Comparison of ENCODE assay signal across 23 cellular contexts in the genomic region with DNA sequence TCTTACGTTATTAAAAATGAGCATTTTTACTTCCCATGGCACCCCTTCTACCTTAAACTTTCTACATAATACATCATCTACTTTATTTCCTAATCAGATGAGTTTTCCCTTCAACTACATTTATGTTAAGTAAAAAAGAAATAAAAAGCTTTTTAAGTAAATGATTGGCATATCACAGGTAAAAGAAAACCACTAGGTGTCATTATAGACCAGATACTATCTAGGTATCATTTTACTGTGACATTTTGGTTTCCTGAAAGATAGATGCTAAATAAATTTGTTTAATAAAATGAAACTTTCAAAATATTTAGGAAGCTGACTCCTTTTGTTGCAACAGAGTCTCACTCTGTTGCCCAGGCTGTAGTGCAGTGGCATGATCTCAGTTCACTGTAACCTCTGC. TPM values are rescaled to one million over a fixed set of nuclear protein-coding genes. Genes with fewer than 3 reads are reported as not detected.
DNase-seq lines count a peak whose midpoint lies in the region; ATAC-seq, FAIRE-seq and TF ChIP-seq lines count a peak whose summit lies in the region.
"Had no signal": no experiment of that assay in that cellular context is flagged by ENCODE, and none has a peak within 500 bp of the region (broad histone marks: within the 10 kb centered on the region; RNA-seq: fewer than 3 reads in every experiment).

No MANE protein-coding gene starts in this region.

- H3K4me1 ChIP-seq in liver (ENCODE audit: control insufficient read depth in 4 of 4, insufficient read depth in 4 of 4, low read length in 3 of 4): peaks cover 0 to 7% (median under 1%) of the 10 kb centered on the region in 4 donors
- no peaks in the 10 kb centered on the region for H3K4me1 ChIP-seq in right lobe of liver
- H3K4me1 ChIP-seq in GM12878 (ENCODE audit: control insufficient read depth, insufficient read depth, low read length): no peaks in the 10 kb centered on the region
- H3K4me1 ChIP-seq: ascending aorta, BE2C, vagina had no signal

- H3K27me3 ChIP-seq in liver (ENCODE audit: control insufficient read depth in 4 of 4, insufficient read depth in 4 of 4, low read length in 3 of 4) (no peaks in the 10 kb centered on the region), right lobe of liver (no peaks in the 10 kb centered on the region), GM12878 (replicated peaks in 1 of 2; ENCODE audit: control insufficient read depth in 2 of 2, insufficient read depth in 2 of 2, low read length in 1 of 2) (no peaks in the 10 kb centered on the region)
- H3K27me3 ChIP-seq: ascending aorta, BE2C, spleen, vagina had no signal

- H3K36me3 Mint-ChIP-seq in stimulated activated effector memory CD8-positive, alpha-beta T cell treated with anti-CD3 and anti-CD28 coated beads, Interleukin-12 subunit alpha, Interleukin-12 subunit beta, amount 100 ng/mL, for 72 hours: peaks cover 99% of the 10 kb centered on the region

- TF ChIP-seq EP300 in GM12878 (IDR thresholded peaks at IDR 0.05; ENCODE audit: borderline replicate concordance in 1 of 2, control insufficient read depth in 1 of 2, low read depth in 2 of 2, low read length in 2 of 2): no peak

- in situ Hi-C loops in GM12878 (cut with MboI): no loop called here

- RAD21 ChIA-PET in GM12878 (lab: Charles Lee; ENCODE audit: unreplicated experiment): interaction anchor here (0.7 to 3.5 kb wide), 20 partner anchors 10 to 189 kb away, joined by 3 to 27 read pairs (median 4); a partner anchor contains a TSS

- no peaks in the 10 kb centered on the region for H3K79me2 ChIP-seq in GM12878 (ENCODE audit: control insufficient read depth, insufficient read depth, low read length)

- no peaks in the 10 kb centered on the region for H3K9me3 Mint-ChIP-seq in stimulated activated effector memory CD8-positive, alpha-beta T cell treated with anti-CD3 and anti-CD28 coated beads, Interleukin-12 subunit alpha, Interleukin-12 subunit beta, amount 100 ng/mL, for 72 hours

- no peak for TF ChIP-seq POLR2A in right lobe of liver (IDR thresholded peaks at IDR 0.05)
- no peak for TF ChIP-seq POLR2A in GM12878 (IDR thresholded peaks at IDR 0.05; ENCODE audit: low read depth, low read length)

- CTCF ChIA-PET in GM12878 (lab: Yijun Ruan, JAX): interaction anchor here (0.7 to 4.6 kb wide), 29 partner anchors 9 to 306 kb away, joined by 3 to 47 read pairs (median 4); a partner anchor contains a TSS

- BruUV-seq in GM12878 (replicated peaks; lab: Mats Ljungman, UMichigan): no TSS peak

- H3K27ac Mint-ChIP-seq in stimulated activated effector memory CD8-positive, alpha-beta T cell treated with anti-CD3 and anti-CD28 coated beads, Interleukin-12 subunit alpha, Interleukin-12 subunit beta, amount 100 ng/mL, for 72 hours: peak overlapping the region; percentile 61

- FAIRE-seq in GM12878 (lab: Jason Lieb, UNC): no peak

- WGBS in liver: 91% methylated on average over 1 of the region's 1 CpG
- 65% methylated on average over 1 of the region's 1 CpG for WGBS in right lobe of liver (ENCODE audit: insufficient coverage, low coverage, low lambda C conversion rate, missing lambda C conversion rate)
- 95% methylated on average over 1 of the region's 1 CpG for WGBS in GM12878 (ENCODE audit: insufficient coverage, insufficient replicate concordance, low lambda C conversion rate, missing lambda C conversion rate)

- H3K27ac ChIP-seq in liver (ENCODE audit: low read depth in 1 of 2, low read length in 2 of 2) (no peak overlapping the region), right lobe of liver (no peak overlapping the region), KOPT-K1 (ENCODE audit: low read depth, low read length, poor library complexity, severe bottlenecking) (peak overlapping the region; percentile 94), GM12878 (ENCODE audit: control insufficient read depth, insufficient read depth) (no peak overlapping the region)
- H3K27ac ChIP-seq: ascending aorta, vagina had no signal

- no peaks in the 10 kb centered on the region for H4K20me1 ChIP-seq in GM12878 (ENCODE audit: control insufficient read depth, insufficient read depth)

- H3K4me2 ChIP-seq in GM12878 (ENCODE audit: control insufficient read depth, insufficient read depth): no peak overlapping the region

- peak overlapping the region; percentile 8 for H3K4me3 Mint-ChIP-seq in stimulated activated effector memory CD8-positive, alpha-beta T cell treated with anti-CD3 and anti-CD28 coated beads, Interleukin-12 subunit alpha, Interleukin-12 subunit beta, amount 100 ng/mL, for 72 hours

- no peak overlapping the region for H2AFZ ChIP-seq in GM12878 (ENCODE audit: control insufficient read depth, low read depth, low read length)

- ATAC-seq in right lobe of liver: no peak
- peak; percentile 19; the same call in 1 of the 3 replicates for ATAC-seq in GM12878
- ATAC-seq in stimulated activated effector memory CD8-positive, alpha-beta T cell treated with anti-CD3 and anti-CD28 coated beads, Interleukin-12 subunit alpha, Interleukin-12 subunit beta, amount 100 ng/mL, for 72 hours: no peak
- no peak for ATAC-seq in GM21360 (IDR thresholded peaks at IDR 0.05; ENCODE audit: unreplicated experiment)
- ATAC-seq: left cardiac atrium; stimulated activated naive CD8-positive, alpha-beta T cell treated with anti-CD3 and anti-CD28 coated beads, Interleukin-15, Interleukin-2, amounts not matched to agents 100 U/mL and 50 U/mL, for 24 hours had no signal

- H3K9ac ChIP-seq in liver (ENCODE audit: low read depth in 1 of 2, low read length in 2 of 2) (no peak overlapping the region), GM12878 (ENCODE audit: control insufficient read depth, insufficient read depth, low read length) (no peak overlapping the region)

- H3K9me3 ChIP-seq in liver (ENCODE audit: control insufficient read depth in 4 of 4, low read length in 3 of 4): no peaks in the 10 kb centered on the region
- H3K9me3 ChIP-seq in right lobe of liver: no peaks in the 10 kb centered on the region
- no peaks in the 10 kb centered on the region for H3K9me3 ChIP-seq in KOPT-K1 (ENCODE audit: insufficient read depth, low read length, poor library complexity, severe bottlenecking)
- H3K9me3 ChIP-seq in GM12878 (replicated peaks; ENCODE audit: control insufficient read depth, insufficient read depth, low read length): no peaks in the 10 kb centered on the region
- H3K9me3 ChIP-seq: ascending aorta, BE2C, spleen, vagina had no signal

- H3K36me3 ChIP-seq in liver (ENCODE audit: control insufficient read depth in 4 of 4, insufficient read depth in 3 of 4, low read depth in 1 of 4, low read length in 3 of 4) (peaks cover 0 to 6% (median 1%) of the 10 kb centered on the region in 4 donors), right lobe of liver (peaks cover 0 to 3% (median 0%) of the 10 kb centered on the region in 4 donors), KOPT-K1 (ENCODE audit: insufficient read depth, low read length) (peaks cover 88% of the 10 kb centered on the region), GM12878 (ENCODE audit: control insufficient read depth in 2 of 2, insufficient read depth in 2 of 2, low read length in 1 of 2) (peaks cover 2 to 4% of the 10 kb centered on the region in 2 experiments; a peak in 2 of 4 replicates)

- DNase-seq in right lobe of liver: no peak
- no peak for DNase-seq in GM12878 (ENCODE audit: low read depth, low spot score)
- DNase-seq in stimulated activated effector memory CD8-positive, alpha-beta T cell treated with anti-CD3 and anti-CD28 coated beads, Interleukin-12 subunit alpha, Interleukin-12 subunit beta, amount 100 ng/mL, for 72 hours (ENCODE audit: low spot score in 2 of 2): no peak
- DNase-seq in nucleus accumbens (lab: John Stamatoyannopoulos, UW): no peak
- no peak for DNase-seq in 8988T
- DNase-seq: activated CD4-positive, alpha-beta T cell treated with anti-CD3 and anti-CD28 coated beads, Interleukin-2, amount 50 U/mL, for 1 hour; activated effector memory CD4-positive, alpha-beta T cell treated with anti-CD3 and anti-CD28 coated beads, Interleukin-2, amount 50 U/mL, for 16 hours; BE2C; left cardiac atrium; NCI-H187 treated with DMSO at 0.1 percent for 48 hours; NCI-H69; posterior cingulate gyrus; Right ventricle myocardium superior; spleen; stimulated activated naive CD8-positive, alpha-beta T cell treated with anti-CD3 and anti-CD28 coated beads, Interleukin-15, Interleukin-2, amounts not matched to agents 100 U/mL and 50 U/mL, for 24 hours; T1000 had no signal

- intact Hi-C loops in right lobe of liver (cut with DNase I) (no loop called here), GM12878 (cut with micrococcal nuclease; ENCODE audit: unreplicated experiment) (no loop called here)

- H3K4me1 Mint-ChIP-seq in stimulated activated effector memory CD8-positive, alpha-beta T cell treated with anti-CD3 and anti-CD28 coated beads, Interleukin-12 subunit alpha, Interleukin-12 subunit beta, amount 100 ng/mL, for 72 hours: peaks cover 71% of the 10 kb centered on the region

- TF ChIP-seq CTCF in liver (IDR thresholded peaks at IDR 0.05; ENCODE audit: low read depth, low read length, missing input control) (no peak), right lobe of liver (IDR thresholded peaks at IDR 0.05) (peak in 2 of 4 donors; percentile 21 to 34), GM12878 (IDR thresholded peaks at IDR 0.05 in 2 of 3, conservative IDR thresholded peaks at IDR 0.05 in 1 of 3; ENCODE audit: control insufficient read depth in 2 of 3, extremely low read depth in 1 of 3, insufficient read depth in 1 of 3, low read depth in 3 of 3, low read length in 3 of 3) (no peak; a peak in 1 of 6 replicates)

- peak; percentile 41 to 45 for TF ChIP-seq RAD21 in liver (IDR thresholded peaks at IDR 0.05)
- peak; percentile 32 for TF ChIP-seq RAD21 in GM12878 (IDR thresholded peaks at IDR 0.05; ENCODE audit: insufficient read depth, low read depth, low read length)

- POLR2A ChIA-PET in GM12878 (lab: Charles Lee): interaction anchor here (1.2 to 3.8 kb wide), 3 partner anchors 10 to 45 kb away, joined by 3 to 24 read pairs (median 4); a partner anchor contains a TSS

- SMC1A ChIA-PET in GM12878 (lab: Charles Lee; ENCODE audit: uncharacterized antibody, unreplicated experiment): interaction anchor here (0.8 to 3.9 kb wide), 19 partner anchors 9 to 305 kb away, joined by 3 to 25 read pairs (median 6); a partner anchor contains a TSS

- H3K4me3 ChIP-seq in liver (ENCODE audit: low read depth in 1 of 3, low read length in 3 of 3) (no peak overlapping the region), right lobe of liver (no peak overlapping the region), GM12878 (no peak overlapping the region)
- H3K4me3 ChIP-seq: ascending aorta, spleen, vagina had no signal

RNA-seq across cellular contexts. Expression of a gene that starts 3.8 kb away (rescaled TPM):
- total RNA-seq in liver: under 1 TPM; 0.33 to 0.84 TPM
- polyA plus RNA-seq in liver: under 1 TPM; 0.32 to 0.64 TPM
- total RNA-seq in right lobe of liver: 1 to 10 TPM in 2 of 6 experiments, under 1 TPM in 3, not detected in 1; 0.69 to 1.6 (median 0.90) TPM
- total RNA-seq in GM12878 (2013; cell fraction: nucleolus; rRNA removed): 3.7 and 4.3 TPM in 2 replicates
- total RNA-seq in GM12878 (2014; rRNA removed): 0.60 and 1.8 TPM in 2 replicates
- 0.67 and 0.69 TPM in 2 replicates for total RNA-seq in GM12878 (2014; rRNA removed; fragmentation: Illumina TruSeq; extraction: Trizol)
- total RNA-seq in GM12878 (2021): 3.0 TPM in 2 replicates
- polyA plus RNA-seq in GM12878 (2011; ENCODE audit: low read depth): not detected
- 0.65 and 1.2 TPM in 2 replicates for polyA plus RNA-seq in GM12878 (2011; rRNA removed)
- 2.1 and 2.9 TPM in 2 replicates for polyA plus RNA-seq in GM12878 (2011; cell fraction: cytosol; rRNA removed)
- polyA plus RNA-seq in GM12878 (2011; cell fraction: nucleus; rRNA removed): 2.5 and 4.3 TPM in 2 replicates
- polyA plus RNA-seq in GM12878 (2012): 0.41 and 0.51 TPM in 2 replicates
- polyA plus RNA-seq in GM12878 (2014; fragmentation: Illumina TruSeq; extraction: Trizol): 0.09 TPM in 1 of 2 replicates, not detected in the other
- polyA plus RNA-seq in GM12878 (2014; fragmentation: Nextera tagmentation; extraction: Ambion mirVana): not detected
- 1.00 and 1.3 TPM in 2 replicates for polyA plus RNA-seq in GM12878 (2014; rRNA removed)
- polyA plus RNA-seq in GM12878 (2016; fragmentation: Nextera tagmentation; extraction: Ambion mirVana): 1 to 10 TPM; 1.6 to 1.7 TPM
- 0.80 and 1.9 TPM in 2 replicates for polyA minus RNA-seq in GM12878 (2011; rRNA and poly(A)+ RNA removed)
- polyA minus RNA-seq in GM12878 (2011; cell fraction: cytosol; rRNA and poly(A)+ RNA removed): 1.2 and 1.5 TPM in 2 replicates
- 2.3 and 6.2 TPM in 2 replicates for polyA minus RNA-seq in GM12878 (2011; cell fraction: nucleus; rRNA and poly(A)+ RNA removed)
- total RNA-seq: ascending aorta, vagina had no signal

RNA-seq across cellular contexts. Expression of a gene that starts 10.0 kb away (rescaled TPM):
- total RNA-seq in liver (10 to 100 TPM in 1 of 2 donors, 1 to 10 TPM in 1; 9.5 to 36.1 TPM), right lobe of liver (10 to 100 TPM in 4 of 6 experiments, 1 to 10 TPM in 2; 8.4 to 30.5 (median 14.0) TPM), GM12878 (2014; rRNA removed) (56.8 and 61.6 TPM in 2 replicates), GM12878 (2014; rRNA removed; fragmentation: Illumina TruSeq; extraction: Trizol) (46.7 and 47.1 TPM in 2 replicates), GM12878 (2021) (40.1 and 40.8 TPM in 2 replicates)
- polyA plus RNA-seq in liver (10 to 100 TPM; 19.3 to 23.6 TPM), GM12878 (2011; rRNA removed) (117 and 152 TPM in 2 replicates), GM12878 (2014; fragmentation: Illumina TruSeq; extraction: Trizol) (24.0 and 60.0 TPM in 2 replicates), GM12878 (2014; fragmentation: Nextera tagmentation; extraction: Ambion mirVana) (100 to 1,000 TPM; 181 to 193 TPM), GM12878 (2014; rRNA removed) (75.6 and 80.0 TPM in 2 replicates), GM12878 (2016; fragmentation: Nextera tagmentation; extraction: Ambion mirVana) (100 to 1,000 TPM; 142 to 143 TPM)
- 15.8 and 18.7 TPM in 2 replicates for total RNA-seq in GM12878 (2013; cell fraction: nucleolus; rRNA removed)
- polyA plus RNA-seq in GM12878 (2011; ENCODE audit: low read depth): 41.0 TPM
- polyA plus RNA-seq in GM12878 (2011; cell fraction: cytosol; rRNA removed): 213 and 224 TPM in 2 replicates
- polyA plus RNA-seq in GM12878 (2011; cell fraction: nucleus; rRNA removed): 81.0 and 88.5 TPM in 2 replicates
- polyA plus RNA-seq in GM12878 (2012): 46.6 and 59.5 TPM in 2 replicates
- 46.0 and 47.9 TPM in 2 replicates for polyA minus RNA-seq in GM12878 (2011; rRNA and poly(A)+ RNA removed)
- polyA minus RNA-seq in GM12878 (2011; cell fraction: cytosol; rRNA and poly(A)+ RNA removed): 18.3 and 23.1 TPM in 2 replicates
- 11.4 and 13.1 TPM in 2 replicates for polyA minus RNA-seq in GM12878 (2011; cell fraction: nucleus; rRNA and poly(A)+ RNA removed)
- total RNA-seq: ascending aorta had no signal

RNA-seq across cellular contexts. Expression of a gene that starts 12.5 kb away (rescaled TPM):
- total RNA-seq in liver: 10 to 100 TPM; 10.5 to 31.9 TPM
- polyA plus RNA-seq in liver: 10 to 100 TPM; 19.5 to 22.5 TPM
- 10 to 100 TPM; 25.8 to 41.7 (median 33.6) TPM for total RNA-seq in right lobe of liver
- total RNA-seq in GM12878 (2013; cell fraction: nucleolus; rRNA removed): 8.2 and 8.6 TPM in 2 replicates
- total RNA-seq in GM12878 (2014; rRNA removed): 2.5 and 4.6 TPM in 2 replicates
- 2.8 and 3.5 TPM in 2 replicates for total RNA-seq in GM12878 (2014; rRNA removed; fragmentation: Illumina TruSeq; extraction: Trizol)
- total RNA-seq in GM12878 (2021): 3.4 and 3.5 TPM in 2 replicates
- polyA plus RNA-seq in GM12878 (2011; ENCODE audit: low read depth): 2.8 TPM
- polyA plus RNA-seq in GM12878 (2011; rRNA removed): 12.4 and 16.1 TPM in 2 replicates
- 9.7 and 10.5 TPM in 2 replicates for polyA plus RNA-seq in GM12878 (2011; cell fraction: cytosol; rRNA removed)
- polyA plus RNA-seq in GM12878 (2011; cell fraction: nucleus; rRNA removed): 24.8 and 27.5 TPM in 2 replicates
- 4.2 and 4.6 TPM in 2 replicates for polyA plus RNA-seq in GM12878 (2012)
- polyA plus RNA-seq in GM12878 (2014; fragmentation: Illumina TruSeq; extraction: Trizol): 2.6 and 4.5 TPM in 2 replicates
- polyA plus RNA-seq in GM12878 (2014; fragmentation: Nextera tagmentation; extraction: Ambion mirVana): 1 to 10 TPM; 1.3 TPM
- polyA plus RNA-seq in GM12878 (2014; rRNA removed): 3.2 and 4.0 TPM in 2 replicates
- polyA plus RNA-seq in GM12878 (2016; fragmentation: Nextera tagmentation; extraction: Ambion mirVana): 1 to 10 TPM; 3.3 to 5.1 TPM
- polyA minus RNA-seq in GM12878 (2011; rRNA and poly(A)+ RNA removed): 13.9 and 19.0 TPM in 2 replicates
- 1.5 and 4.0 TPM in 2 replicates for polyA minus RNA-seq in GM12878 (2011; cell fraction: cytosol; rRNA and poly(A)+ RNA removed)
- 6.3 and 9.0 TPM in 2 replicates for polyA minus RNA-seq in GM12878 (2011; cell fraction: nucleus; rRNA and poly(A)+ RNA removed)

RNA-seq across cellular contexts. Expression of a gene that starts 16.9 kb away (rescaled TPM):
- total RNA-seq in liver (1 to 10 TPM in 1 of 2 donors, under 1 TPM in 1; 0.50 to 1.1 TPM), right lobe of liver (under 1 TPM in 3 of 6 experiments, not detected in 3; 0.44 to 0.83 (median 0.55) TPM), GM12878 (2014; rRNA removed) (0.34 TPM in 1 of 2 replicates, not detected in the other), GM12878 (2014; rRNA removed; fragmentation: Illumina TruSeq; extraction: Trizol) (not detected in 2 replicates), GM12878 (2021) (not detected in 2 replicates)
- polyA plus RNA-seq in liver (under 1 TPM; 0.57 to 0.67 TPM), GM12878 (2011; rRNA removed) (not detected in 2 replicates), GM12878 (2014; fragmentation: Illumina TruSeq; extraction: Trizol) (not detected in 2 replicates), GM12878 (2014; fragmentation: Nextera tagmentation; extraction: Ambion mirVana) (not detected), GM12878 (2014; rRNA removed) (0.26 TPM in 1 of 2 replicates, not detected in the other), GM12878 (2016; fragmentation: Nextera tagmentation; extraction: Ambion mirVana) (not detected)
- total RNA-seq in GM12878 (2013; cell fraction: nucleolus; rRNA removed): not detected in 2 replicates
- not detected for polyA plus RNA-seq in GM12878 (2011; ENCODE audit: low read depth)
- polyA plus RNA-seq in GM12878 (2011; cell fraction: cytosol; rRNA removed): 0.04 TPM in 1 of 2 replicates, not detected in the other
- polyA plus RNA-seq in GM12878 (2011; cell fraction: nucleus; rRNA removed): not detected in 2 replicates
- not detected in 2 replicates for polyA plus RNA-seq in GM12878 (2012)
- polyA minus RNA-seq in GM12878 (2011; rRNA and poly(A)+ RNA removed): not detected in 2 replicates
- polyA minus RNA-seq in GM12878 (2011; cell fraction: cytosol; rRNA and poly(A)+ RNA removed): not detected in 2 replicates
- not detected in 2 replicates for polyA minus RNA-seq in GM12878 (2011; cell fraction: nucleus; rRNA and poly(A)+ RNA removed)
- total RNA-seq: ascending aorta, dermis microvascular lymphatic vessel endothelial cell, mucosa of gallbladder, vagina had no signal

RNA-seq across cellular contexts. Expression of a gene that starts 42.1 kb away (rescaled TPM):
- 10 to 100 TPM in 1 of 2 donors, 1 to 10 TPM in 1; 2.7 to 12.2 TPM for total RNA-seq in liver
- polyA plus RNA-seq in liver: 1 to 10 TPM; 1.6 to 6.5 TPM
- total RNA-seq in right lobe of liver: 1 to 10 TPM; 1.6 to 9.6 (median 5.4) TPM
- 11.5 and 12.5 TPM in 2 replicates for total RNA-seq in GM12878 (2013; cell fraction: nucleolus; rRNA removed)
- 11.7 and 12.8 TPM in 2 replicates for total RNA-seq in GM12878 (2014; rRNA removed)
- 10.9 and 11.7 TPM in 2 replicates for total RNA-seq in GM12878 (2014; rRNA removed; fragmentation: Illumina TruSeq; extraction: Trizol)
- 31.5 and 35.5 TPM in 2 replicates for total RNA-seq in GM12878 (2021)
- polyA plus RNA-seq in GM12878 (2011; ENCODE audit: low read depth): 9.4 TPM
- polyA plus RNA-seq in GM12878 (2011; rRNA removed): 28.7 and 47.4 TPM in 2 replicates
- 49.0 and 53.8 TPM in 2 replicates for polyA plus RNA-seq in GM12878 (2011; cell fraction: cytosol; rRNA removed)
- polyA plus RNA-seq in GM12878 (2011; cell fraction: nucleus; rRNA removed): 34.3 and 35.4 TPM in 2 replicates
- polyA plus RNA-seq in GM12878 (2012): 13.6 and 14.5 TPM in 2 replicates
- 16.0 and 25.2 TPM in 2 replicates for polyA plus RNA-seq in GM12878 (2014; fragmentation: Illumina TruSeq; extraction: Trizol)
- 10 to 100 TPM in 1 of 2 experiments, 1 to 10 TPM in 1; 5.4 to 16.0 TPM for polyA plus RNA-seq in GM12878 (2014; fragmentation: Nextera tagmentation; extraction: Ambion mirVana)
- polyA plus RNA-seq in GM12878 (2014; rRNA removed): 32.0 and 37.1 TPM in 2 replicates
- polyA plus RNA-seq in GM12878 (2016; fragmentation: Nextera tagmentation; extraction: Ambion mirVana): 10 to 100 TPM; 38.8 to 42.3 TPM
- 23.6 and 48.8 TPM in 2 replicates for polyA minus RNA-seq in GM12878 (2011; rRNA and poly(A)+ RNA removed)
- 10.1 and 12.2 TPM in 2 replicates for polyA minus RNA-seq in GM12878 (2011; cell fraction: cytosol; rRNA and poly(A)+ RNA removed)
- 8.3 and 16.8 TPM in 2 replicates for polyA minus RNA-seq in GM12878 (2011; cell fraction: nucleus; rRNA and poly(A)+ RNA removed)
